ENCODE assay signal across 17 cellular contexts in genomic region chr12:26678697-26679660, GRCh38.
DNase-seq lines count a peak whose midpoint lies in the region; ATAC-seq and TF ChIP-seq lines count a peak whose summit lies in the region.
"Had no signal": no experiment of that assay in that cellular context is flagged by ENCODE, and none has a peak within 500 bp of the region (broad histone marks: within the 10 kb centered on the region; RNA-seq: fewer than 3 reads in every experiment).

No MANE protein-coding gene starts in this region.

- no peaks in the 10 kb centered on the region for H3K9me2 ChIP-seq in GM23338 (ENCODE audit: insufficient read depth)

- peaks cover 50% of the 10 kb centered on the region for H3K36me3 Mint-ChIP-seq in GM23338 (ENCODE audit: low read depth)

- no peak overlapping the region for H2BK12ac ChIP-seq in neuronal stem cell (ENCODE audit: low read length)

- peak overlapping the region; percentile 95 for H3K27ac Mint-ChIP-seq in GM23338
- H3K27ac Mint-ChIP-seq: IgD-negative memory B cell, progenitor cell of endocrine pancreas had no signal

- no peak overlapping the region for H4K8ac ChIP-seq in neuronal stem cell (ENCODE audit: low read depth, low read length)

- peaks cover 2% of the 10 kb centered on the region for H3K27me3 Mint-ChIP-seq in GM23338 (ENCODE audit: insufficient read depth, low read depth, poor library complexity)
- H3K27me3 Mint-ChIP-seq: IgD-negative memory B cell, progenitor cell of endocrine pancreas had no signal

- no peaks in the 10 kb centered on the region for H3K27me3 ChIP-seq in GM23338 (ENCODE audit: insufficient read depth)
- no peaks in the 10 kb centered on the region for H3K27me3 ChIP-seq in NT2/D1 (ENCODE audit: insufficient read depth, insufficient read length)
- no peaks in the 10 kb centered on the region for H3K27me3 ChIP-seq in neuronal stem cell (ENCODE audit: control insufficient read depth in 3 of 3, insufficient read depth in 3 of 3, low read depth in 1 of 3, low read length in 3 of 3)
- H3K27me3 ChIP-seq: adrenal gland, heart right ventricle, testis had no signal

- H3K18ac ChIP-seq in neuronal stem cell (ENCODE audit: low read length): no peak overlapping the region

- H2AFZ ChIP-seq in GM23338 (no peak overlapping the region), neuronal stem cell (ENCODE audit: low read length) (peak overlapping the region; percentile 46)

- peaks cover 35% of the 10 kb centered on the region for H3K4me1 ChIP-seq in GM23338 (ENCODE audit: insufficient read depth)
- H3K4me1 ChIP-seq in NT2/D1 (ENCODE audit: insufficient read depth, insufficient read length): no peaks in the 10 kb centered on the region
- peaks cover 0 to 11% of the 10 kb centered on the region in 2 donors for H3K4me1 ChIP-seq in neuronal stem cell (ENCODE audit: control insufficient read depth in 2 of 2, insufficient read depth in 1 of 2, low read depth in 1 of 2, low read length in 2 of 2)
- H3K4me1 ChIP-seq: testis had no signal

- no peak overlapping the region for H2BK120ac ChIP-seq in neuronal stem cell (ENCODE audit: low read depth, low read length)

- WGBS in neuronal stem cell (ENCODE audit: extremely low coverage in 2 of 2, insufficient read length in 2 of 2, insufficient replicate concordance in 1 of 2), 2 donors: no CpG with 5 or more reads among the region's 4 CpGs

- no peak overlapping the region for H3K9ac ChIP-seq in NT2/D1 (ENCODE audit: insufficient read length, low read depth)
- no peak overlapping the region for H3K9ac ChIP-seq in neuronal stem cell (ENCODE audit: low read depth, low read length, poor library complexity)

- no peak overlapping the region for H3K23ac ChIP-seq in neuronal stem cell (ENCODE audit: low read depth, low read length, poor library complexity)

- H3K4me1 Mint-ChIP-seq in GM23338: peaks cover 46% of the 10 kb centered on the region
- H3K4me1 Mint-ChIP-seq: IgD-negative memory B cell had no signal

- H3K4me3 Mint-ChIP-seq in GM23338: peak overlapping the region; percentile 30; the same call in 2 of the 3 replicates
- H3K4me3 Mint-ChIP-seq: IgD-negative memory B cell had no signal

- DNase-seq in GM23338 (ENCODE audit: low spot score) (peak; percentile 60), NT2/D1 (ENCODE audit: low read depth, low spot score) (peak; percentile 85), fibroblast of the aortic adventitia (ENCODE audit: low read depth) (peak; percentile 69), neuronal stem cell (ENCODE audit: low spot score) (no peak), NCI-H1436 (lab: John Stamatoyannopoulos, UW) (no peak), HEK293T (ENCODE audit: extremely low spot score) (no peak), NCI-H187 treated with DMSO at 0.1 percent for 48 hours (lab: John Stamatoyannopoulos, UW) (no peak)
- DNase-seq: activated CD4-positive, CD25-positive, alpha-beta regulatory T cell; activated CD8-positive, alpha-beta memory T cell treated with anti-CD3 and anti-CD28 coated beads, Interleukin-2, amount 50 U/mL, for 4 hours; adrenal gland; heart right ventricle; NCI-H1930; stimulated activated CD4-positive, alpha-beta T cell treated with anti-CD3 and anti-CD28 coated beads, Interleukin-15, amount 100 ng/mL, for 24 hours; testis had no signal

- no peak for TF ChIP-seq CTCF in GM23338 (conservative IDR thresholded peaks at IDR 0.05; ENCODE audit: low read depth in 2 of 2)
- TF ChIP-seq CTCF in fibroblast of the aortic adventitia (IDR thresholded peaks at IDR 0.05; ENCODE audit: insufficient read depth, low read length): no peak

- POLR2A ChIA-PET in HEK293T (lab: Yijun Ruan, JAX): no interaction called here

- no peak overlapping the region for H2BK15ac ChIP-seq in neuronal stem cell (ENCODE audit: low read length)

- no peaks in the 10 kb centered on the region for H3F3A ChIP-seq in GM23338 (replicated peaks; ENCODE audit: low read depth)

- H3K14ac ChIP-seq in neuronal stem cell (ENCODE audit: low read length): no peak overlapping the region

- H3K79me1 ChIP-seq in neuronal stem cell (ENCODE audit: low read depth, low read length): no peaks in the 10 kb centered on the region

- no peak overlapping the region for H4K91ac ChIP-seq in neuronal stem cell (ENCODE audit: low read depth, low read length, poor library complexity)

- H3K9me3 ChIP-seq in NT2/D1 (ENCODE audit: insufficient read depth, low read length) (peaks cover 13% of the 10 kb centered on the region), neuronal stem cell (replicated peaks in 1 of 2; ENCODE audit: control insufficient read depth in 2 of 2, insufficient read depth in 1 of 2, low read depth in 1 of 2, low read length in 2 of 2) (peaks cover 2 to 17% of the 10 kb centered on the region in 2 donors)
- H3K9me3 ChIP-seq: adrenal gland, testis had no signal

- no peak overlapping the region for H2AK5ac ChIP-seq in neuronal stem cell (ENCODE audit: low read depth, low read length)

- H4K20me1 ChIP-seq in GM23338 (replicated peaks; ENCODE audit: insufficient read depth): no peaks in the 10 kb centered on the region

- ATAC-seq in GM23338: peak; percentile 85
- no peak for ATAC-seq in HG03196 (IDR thresholded peaks at IDR 0.05; ENCODE audit: unreplicated experiment)
- ATAC-seq: heart right ventricle had no signal

- no peak overlapping the region for H3K4ac ChIP-seq in neuronal stem cell (ENCODE audit: low read length)

- peak overlapping the region; percentile 92 for H3K27ac ChIP-seq in GM23338 (ENCODE audit: low read depth)
- no peak overlapping the region for H3K27ac ChIP-seq in neuronal stem cell (replicated peaks; ENCODE audit: low read length)
- H3K27ac ChIP-seq: heart right ventricle, testis had no signal

- CTCF ChIA-PET in HEK293T (lab: Yijun Ruan, JAX): interaction anchor here (0.6 to 0.7 kb wide), 2 partner anchors 219 to 772 kb away, joined by 3 to 6 read pairs; no protein-coding TSS in a partner anchor

- peaks cover 5% of the 10 kb centered on the region for H3K36me3 ChIP-seq in GM23338 (ENCODE audit: insufficient read depth)
- H3K36me3 ChIP-seq in NT2/D1 (ENCODE audit: insufficient read depth, insufficient read length, low read length): no peaks in the 10 kb centered on the region
- no peaks in the 10 kb centered on the region for H3K36me3 ChIP-seq in neuronal stem cell (replicated peaks in 1 of 2; ENCODE audit: control insufficient read depth in 2 of 2, insufficient read depth in 2 of 2, low read length in 2 of 2)

- H3K79me2 ChIP-seq in GM23338 (replicated peaks; ENCODE audit: insufficient read depth): no peaks in the 10 kb centered on the region

- H3K9me3 Mint-ChIP-seq in GM23338: peaks cover 6% of the 10 kb centered on the region; the same call in 2 of the 3 replicates
- H3K9me3 Mint-ChIP-seq: IgD-negative memory B cell had no signal

- no peak overlapping the region for H2BK5ac ChIP-seq in neuronal stem cell (ENCODE audit: low read length)

- H3K4me3 ChIP-seq in GM23338 (peak overlapping the region; percentile 2; the same call in 1 of the 2 replicates), NT2/D1 (ENCODE audit: insufficient read length, low read depth) (no peak overlapping the region), fibroblast of the aortic adventitia (ENCODE audit: low read depth, low read length) (no peak overlapping the region), neuronal stem cell (ENCODE audit: low read length in 2 of 2) (no peak overlapping the region)
- H3K4me3 ChIP-seq: adrenal gland, heart right ventricle, testis had no signal

- H3K4me2 ChIP-seq in GM23338 (peak overlapping the region; percentile 36), neuronal stem cell (ENCODE audit: insufficient read depth, low read length, poor library complexity, severe bottlenecking) (no peak overlapping the region)

TF ChIP-seq in GM23338, 12 proteins besides CTCF, POLR2A, EP300 and RAD21 (continues in another document):
- peak; percentile 82 for TF ChIP-seq NANOG (IDR thresholded peaks at IDR 0.05; ENCODE audit: borderline replicate concordance)
- TF ChIP-seq ETS1 (IDR thresholded peaks at IDR 0.05): peak; percentile 78
- TF ChIP-seq CREB1 (CRISPR knock-in tag; IDR thresholded peaks at IDR 0.05; ENCODE audit: low read depth): no peak

TF ChIP-seq in HEK293T, 16 proteins besides CTCF, POLR2A, EP300 and RAD21:
- TF ChIP-seq PKNOX1 (IDR thresholded peaks at IDR 0.05) (no peak), FOXK2 (IDR thresholded peaks at IDR 0.05) (no peak), CTBP1 (IDR thresholded peaks at IDR 0.05; ENCODE audit: borderline replicate concordance) (no peak), FOXA1 (IDR thresholded peaks at IDR 0.05) (no peak), TARDBP (IDR thresholded peaks at IDR 0.05) (no peak), SP1 (IDR thresholded peaks at IDR 0.05) (no peak), FOXM1 (IDR thresholded peaks at IDR 0.05; ENCODE audit: borderline replicate concordance) (no peak), BHLHE40 (IDR thresholded peaks at IDR 0.05; ENCODE audit: borderline replicate concordance) (no peak), ELF4 (IDR thresholded peaks at IDR 0.05) (no peak), NFRKB (IDR thresholded peaks at IDR 0.05) (no peak), LEF1 (IDR thresholded peaks at IDR 0.05; ENCODE audit: borderline replicate concordance) (no peak)

Comparison
In these comparisons a context has a peak if more than half of its experiments do, and no peak if none do; other contexts are left out.
1. DNase-seq: peak in GM23338 (single experiment), NT2/D1 (single experiment) and fibroblast of the aortic adventitia (single experiment); none in neuronal stem cell (single experiment), NCI-H1436 (single experiment), HEK293T (single experiment) and NCI-H187 treated with DMSO at 0.1 percent for 48 hours (single experiment).